Comparison of ENCODE assay signal across 32 cellular contexts in the genomic region with DNA sequence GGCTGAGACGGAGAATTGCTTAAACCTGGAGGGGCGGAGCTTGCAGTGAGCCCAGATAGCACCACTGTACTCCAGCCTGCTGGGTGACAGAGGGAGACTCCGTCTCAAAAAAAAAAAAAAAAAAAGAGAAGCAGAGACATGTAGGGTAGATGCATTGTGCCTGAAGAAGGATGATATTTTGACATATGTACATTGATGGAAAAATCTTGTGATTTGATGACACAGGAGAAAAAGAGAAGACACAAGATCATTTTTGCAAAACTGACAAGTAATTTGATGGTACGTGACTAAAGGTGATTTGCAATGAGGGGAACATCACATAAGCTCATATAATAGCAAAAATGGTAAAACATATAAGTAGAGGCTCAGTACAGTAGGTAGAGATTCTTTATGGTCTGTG.
"Had no signal": no experiment of that assay in that cellular context is flagged by ENCODE, and none has a peak within 500 bp of the region (broad histone marks: within the 10 kb centered on the region; RNA-seq: fewer than 3 reads in every experiment).

No MANE protein-coding gene starts in this region.

- H3K36me3 ChIP-seq: adrenal gland, ascending aorta, brain microvascular endothelial cell, breast epithelium, cardiac muscle cell had no signal

- H3K27ac ChIP-seq: adrenal gland, ascending aorta, body of pancreas, brain microvascular endothelial cell, breast epithelium, cardiac muscle cell had no signal

- FAIRE-seq: astrocyte, bronchial epithelial cell had no signal

- DNase-seq: activated effector memory CD4-positive, alpha-beta T cell treated with anti-CD3 and anti-CD28 coated beads, Interleukin-2, amount 50 U/mL, for 16 hours; activated effector memory CD4-positive, alpha-beta T cell treated with Interleukin-2 at 50 U/mL for 16 hours; activated gamma-delta T cell; activated gamma-delta T cell treated with Interleukin-2 at 50 U/mL for 16 hours; activated naive CD4-positive, alpha-beta T cell; activated naive CD4-positive, alpha-beta T cell treated with anti-CD3 and anti-CD28 coated beads for 36 hours; activated naive CD4-positive, alpha-beta T cell treated with anti-CD3 and anti-CD28 coated beads, Interleukin-2, amount 10 ng/mL, durations not matched to agents 7 days and 5 days; activated naive CD4-positive, alpha-beta T cell treated with anti-CD3 and anti-CD28 coated beads, Interleukin-2, amount 50 U/mL, for 16 hours; activated naive CD4-positive, alpha-beta T cell treated with Interleukin-2 at 50 U/mL for 16 hours; activated naive CD8-positive, alpha-beta T cell treated with anti-CD3 and anti-CD28 coated beads for 36 hours; activated naive CD8-positive, alpha-beta T cell treated with anti-CD3 and anti-CD28 coated beads, Interleukin-2, amount 10 ng/mL, durations not matched to agents 7 days and 5 days; activated naive CD8-positive, alpha-beta T cell treated with anti-CD3 and anti-CD28 coated beads, Interleukin-2, amount 50 U/mL, for 24 hours; activated T-cell treated with anti-CD3 and anti-CD28 coated beads, Interleukin-2, amount 50 U/mL, for 1 hour; activated T-cell treated with anti-CD3 and anti-CD28 coated beads, Interleukin-2, amount 50 U/mL, for 24 hours; activated T-cell treated with anti-CD3 and anti-CD28 coated beads, Interleukin-2, amount 50 U/mL, for 4 hours; activated T-cell treated with anti-CD3 and anti-CD28 coated beads, Interleukin-2, amount 50 U/mL, for 48 hours; activated T-cell treated with anti-CD3 and anti-CD28 coated beads, Interleukin-2, amount 50 U/mL, for 72 hours; adrenal gland; amniotic stem cell; amygdala; anterior cingulate cortex; aorta; body of pancreas; brain microvascular endothelial cell; caudate nucleus; central memory CD4-positive, alpha-beta T cell; cerebellar nuclear complex had no signal

- H3K9me3 ChIP-seq: adrenal gland, ascending aorta, body of pancreas, breast epithelium had no signal

- H3K4me1 ChIP-seq: adrenal gland, ascending aorta, body of pancreas, breast epithelium had no signal

- H3K4me3 ChIP-seq: adrenal gland, ascending aorta, body of pancreas, breast epithelium, cardiac muscle cell had no signal

- H3K27me3 ChIP-seq: adrenal gland, ascending aorta, body of pancreas, brain microvascular endothelial cell, breast epithelium, cardiac muscle cell had no signal
